ENCODE assay signal across 17 cellular contexts in the genomic region with DNA sequence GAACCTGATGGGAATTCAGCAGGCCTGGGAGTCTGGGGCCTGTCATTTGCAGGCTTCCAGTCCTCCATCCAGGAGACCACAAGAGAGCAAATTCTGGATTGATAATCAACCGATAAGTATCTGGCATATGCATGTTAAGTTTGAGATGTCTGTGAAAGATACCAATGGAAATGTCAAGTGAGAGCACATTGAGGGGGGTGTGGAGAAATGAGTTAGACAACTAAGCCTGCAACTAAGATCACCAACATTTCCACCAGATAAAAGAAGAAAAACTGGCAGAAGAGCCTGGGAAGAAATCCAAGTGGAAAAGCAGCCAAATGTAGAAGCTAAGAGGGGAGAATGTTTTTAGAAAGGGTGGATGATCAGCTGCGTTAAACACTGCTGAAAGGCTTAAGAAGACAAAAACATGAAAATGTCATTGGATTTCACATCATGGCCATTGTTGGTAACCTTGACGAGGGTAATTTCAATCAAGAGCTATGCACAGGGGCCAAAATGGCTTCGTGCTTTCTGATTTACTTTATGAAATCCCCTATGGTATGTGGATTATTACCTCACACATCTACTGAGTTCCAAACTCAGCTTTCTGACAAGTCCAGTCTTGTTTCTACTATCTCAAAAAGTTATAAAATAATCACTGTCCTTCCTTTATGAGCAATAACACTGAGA.
A peak's percentile ranks its signal among the peaks of the same experiment; 100 is the strongest.
DNase-seq lines count a peak whose midpoint lies in the region; ATAC-seq, FAIRE-seq and TF ChIP-seq lines count a peak whose summit lies in the region.
"Had no signal": no experiment of that assay in that cellular context is flagged by ENCODE, and none has a peak within 500 bp of the region (broad histone marks: within the 10 kb centered on the region; RNA-seq: fewer than 3 reads in every experiment).

No MANE protein-coding gene starts in this region.

- ATAC-seq in right cardiac atrium (peak; percentile 60 to 79), HG03521 (IDR thresholded peaks at IDR 0.05; ENCODE audit: unreplicated experiment) (no peak)
- ATAC-seq: HepG2; pancreas; stimulated activated memory B cell treated with anti-CD40 and anti-IgM and Interleukin-4, amounts not matched to agents 10 μg/mL and 1 μg/mL and 100 μg/mL, for 72 hours; T-helper 17 cell had no signal

- H3K4me3 ChIP-seq in bronchial epithelial cell (ENCODE audit: low read depth, low read length) (no peak overlapping the region), right cardiac atrium (ENCODE audit: low read length) (no peak overlapping the region), smooth muscle cell (no peak overlapping the region)
- H3K4me3 ChIP-seq: pancreas, spleen had no signal

- H3K27me3 ChIP-seq in bronchial epithelial cell (ENCODE audit: control insufficient read depth, insufficient read depth, low read length) = no peaks in the 10 kb centered on the region
- H3K27me3 ChIP-seq in right cardiac atrium (ENCODE audit: control insufficient read depth, insufficient read depth) = no peaks in the 10 kb centered on the region
- H3K27me3 ChIP-seq in smooth muscle cell (ENCODE audit: low read depth) = no peaks in the 10 kb centered on the region
- H3K27me3 ChIP-seq: pancreas, spleen had no signal

- H3K9ac ChIP-seq in smooth muscle cell (ENCODE audit: low read depth) = no peak overlapping the region

- no peaks in the 10 kb centered on the region for H3K9me3 ChIP-seq in right cardiac atrium (ENCODE audit: control insufficient read depth, low read length)
- H3K9me3 ChIP-seq in smooth muscle cell (replicated peaks; ENCODE audit: low read depth) = no peaks in the 10 kb centered on the region
- H3K9me3 ChIP-seq: pancreas had no signal

- H3K27ac ChIP-seq in right cardiac atrium (ENCODE audit: low read length) (no peak overlapping the region), smooth muscle cell (ENCODE audit: low read depth) (no peak overlapping the region)
- H3K27ac ChIP-seq: pancreas, spleen had no signal

- H3K36me3 ChIP-seq in bronchial epithelial cell (ENCODE audit: control insufficient read depth, insufficient read depth, low read length) (no peaks in the 10 kb centered on the region), smooth muscle cell (ENCODE audit: low read depth) (no peaks in the 10 kb centered on the region)
- H3K36me3 ChIP-seq: pancreas, spleen had no signal

- no peak for FAIRE-seq in bronchial epithelial cell (lab: Jason Lieb, UNC)
- FAIRE-seq: frontal cortex, HepG2, pancreas had no signal

- intact Hi-C loops in right cardiac atrium (cut with DNase I) = no loop called here

- H3K4me1 ChIP-seq in right cardiac atrium (ENCODE audit: control insufficient read depth, insufficient read depth, low read length) (peaks cover 9% of the 10 kb centered on the region), smooth muscle cell (ENCODE audit: low read depth) (no peaks in the 10 kb centered on the region)
- H3K4me1 ChIP-seq: pancreas, spleen had no signal

- DNase-seq in NCI-H446 (lab: John Stamatoyannopoulos, UW) (peak; percentile 67 to 83), bronchial epithelial cell (ENCODE audit: low read depth) (peak; percentile 67), right cardiac atrium (no peak), smooth muscle cell (lab: John Stamatoyannopoulos, UW; ENCODE audit: unreplicated experiment) (no peak), DMS53 treated with DMSO at 0.1 percent for 48 hours (lab: John Stamatoyannopoulos, UW; ENCODE audit: unreplicated experiment) (no peak), nucleus accumbens (lab: John Stamatoyannopoulos, UW) (no peak), NCI-H345 (lab: John Stamatoyannopoulos, UW) (no peak)
- DNase-seq: activated B cell treated with CpG ODN at 0.5 μM for 24 hours; activated effector memory CD4-positive, alpha-beta T cell treated with Interleukin-2 at 50 U/mL for 16 hours; NCI-H2081 treated with DMSO at 0.1 percent for 48 hours; pancreas; spleen; T-helper 17 cell had no signal

- WGBS in right cardiac atrium = 36% methylated on average over 4 of the region's 4 CpGs
- 62% methylated on average over 4 of the region's 4 CpGs for WGBS in smooth muscle cell (ENCODE audit: low lambda C conversion rate)

- H3K79me2 ChIP-seq in smooth muscle cell (ENCODE audit: low read depth) = no peaks in the 10 kb centered on the region

- H3K4me2 ChIP-seq in smooth muscle cell = no peak overlapping the region

- H2AFZ ChIP-seq in smooth muscle cell (ENCODE audit: low read depth) = peak overlapping the region; percentile 20

- H4K20me1 ChIP-seq in smooth muscle cell (ENCODE audit: low read depth) = no peaks in the 10 kb centered on the region

- H3F3A ChIP-seq in smooth muscle cell (ENCODE audit: low read depth) = no peaks in the 10 kb centered on the region

- TF ChIP-seq CTCF in bronchial epithelial cell (IDR thresholded peaks at IDR 0.05; ENCODE audit: insufficient read depth, low read length, severe bottlenecking) (no peak), smooth muscle cell (IDR thresholded peaks at IDR 0.05; ENCODE audit: borderline replicate concordance, insufficient read depth, poor library complexity, severe bottlenecking) (no peak)

Comparison
In these comparisons a context has a peak if more than half of its experiments do, and no peak if none do; other contexts are left out.
1. DNase-seq: peak in NCI-H446 (2 of 2) and bronchial epithelial cell (single experiment); none in right cardiac atrium (0 of 3), smooth muscle cell (single experiment), DMS53 treated with DMSO at 0.1 percent for 48 hours (single experiment), nucleus accumbens (0 of 56) and NCI-H345 (single experiment).